23 cellular contexts compared by ENCODE assay signal in genomic region chr9:9961487-9961886, GRCh38.
DNase-seq lines count a peak whose midpoint lies in the region; ATAC-seq, FAIRE-seq and TF ChIP-seq lines count a peak whose summit lies in the region.
"Had no signal": no experiment of that assay in that cellular context is flagged by ENCODE, and none has a peak within 500 bp of the region (broad histone marks: within the 10 kb centered on the region; RNA-seq: fewer than 3 reads in every experiment).

No MANE protein-coding gene starts in this region.

- no peaks in the 10 kb centered on the region for H3K36me3 ChIP-seq in astrocyte (ENCODE audit: insufficient read depth, low read length)
- H3K36me3 ChIP-seq: SJCRH30 had no signal

- H3K9me3 ChIP-seq in astrocyte (ENCODE audit: insufficient read depth, low read depth, low read length): no peaks in the 10 kb centered on the region
- H3K9me3 ChIP-seq: A549, SJCRH30 had no signal

- H3K4me2 ChIP-seq in astrocyte (ENCODE audit: low read length): no peak overlapping the region
- H3K4me2 ChIP-seq: A549 had no signal

- H3K79me2 ChIP-seq in astrocyte (ENCODE audit: insufficient read depth, low read length): no peaks in the 10 kb centered on the region

- H3K36me3 Mint-ChIP-seq in astrocyte (ENCODE audit: low read depth, unreplicated experiment): no peaks in the 10 kb centered on the region
- no peaks in the 10 kb centered on the region for H3K36me3 Mint-ChIP-seq in type B pancreatic cell

- peak overlapping the region; percentile 60 for H3K27ac Mint-ChIP-seq in astrocyte (ENCODE audit: unreplicated experiment)
- H3K27ac Mint-ChIP-seq in type B pancreatic cell: no peak overlapping the region
- H3K27ac Mint-ChIP-seq: CD4-positive, alpha-beta T cell had no signal

- TF ChIP-seq CTCF in astrocyte (IDR thresholded peaks at IDR 0.05; ENCODE audit: insufficient read depth, low read depth, low read length) (no peak), retinal pigment epithelial cell (conservative IDR thresholded peaks at IDR 0.05; ENCODE audit: low read depth, low read length) (no peak), type B pancreatic cell (conservative IDR thresholded peaks at IDR 0.05) (no peak)

- no peak overlapping the region for H3K9ac ChIP-seq in astrocyte (ENCODE audit: low read length)

- no peaks in the 10 kb centered on the region for H3K4me1 ChIP-seq in astrocyte (ENCODE audit: insufficient read depth, low read length)
- H3K4me1 ChIP-seq: A549, SJCRH30 had no signal

- H3K4me1 Mint-ChIP-seq in astrocyte (ENCODE audit: low read depth, unreplicated experiment): peaks cover 4% of the 10 kb centered on the region
- no peaks in the 10 kb centered on the region for H3K4me1 Mint-ChIP-seq in type B pancreatic cell (ENCODE audit: unreplicated experiment)

- FAIRE-seq in astrocyte (lab: Jason Lieb, UNC): no peak
- FAIRE-seq: A549, GM12878 had no signal

- H3K27me3 Mint-ChIP-seq in astrocyte (ENCODE audit: low read depth, unreplicated experiment) (no peaks in the 10 kb centered on the region), type B pancreatic cell (peaks cover 12% of the 10 kb centered on the region)
- H3K27me3 Mint-ChIP-seq: CD4-positive, alpha-beta T cell had no signal

- H3K4me3 ChIP-seq in astrocyte (ENCODE audit: insufficient read depth, low read depth, low read length): no peak overlapping the region
- H3K4me3 ChIP-seq in retinal pigment epithelial cell (ENCODE audit: low read length): no peak overlapping the region
- H3K4me3 ChIP-seq: A549, GM12878, SJCRH30 had no signal

- H4K20me1 ChIP-seq in astrocyte (ENCODE audit: insufficient read depth, low read length): no peaks in the 10 kb centered on the region

- H3K4me3 Mint-ChIP-seq in astrocyte (ENCODE audit: unreplicated experiment) (no peak overlapping the region), type B pancreatic cell (no peak overlapping the region)
- H3K4me3 Mint-ChIP-seq: CD4-positive, alpha-beta T cell had no signal

- DNase-seq in NCI-H69 (lab: John Stamatoyannopoulos, UW): peak; percentile 79
- DNase-seq in astrocyte (ENCODE audit: low read depth): no peak
- no peak for DNase-seq in left colon
- peak; percentile 61 for DNase-seq in retinal pigment epithelial cell (ENCODE audit: low read depth)
- no peak for DNase-seq in type B pancreatic cell (ENCODE audit: extremely low spot score, unreplicated experiment)
- DNase-seq in NCI-H2107 treated with DMSO at 0.1 percent for 48 hours (lab: John Stamatoyannopoulos, UW; ENCODE audit: unreplicated experiment): no peak
- no peak for DNase-seq in NCI-H2029 treated with DMSO at 0.1 percent for 48 hours (lab: John Stamatoyannopoulos, UW)
- DNase-seq: CD4-positive, alpha-beta T cell; COR-L47; DMS 273 treated with DMSO at 0.1 percent for 48 hours; DND-41; H7; Kasumi-1; NCI-H1417; NCI-H1694 treated with DMSO at 0.1 percent for 48 hours; NCI-H226; NCI-H510A treated with DMSO at 0.1 percent for 48 hours; NCI-H774; NK-92 treated with Interleukin-12 subunit alpha and Interleukin-12 subunit beta, amount 100 ng/mL, for 24 hours; SJCRH30 had no signal

- H3K27me3 ChIP-seq in astrocyte (ENCODE audit: insufficient read depth, low read length): no peaks in the 10 kb centered on the region
- H3K27me3 ChIP-seq: SJCRH30 had no signal

- no peak overlapping the region for H2AFZ ChIP-seq in astrocyte (ENCODE audit: low read depth, low read length)

- H3K27ac ChIP-seq in astrocyte (ENCODE audit: low read depth, low read length): no peak overlapping the region
- H3K27ac ChIP-seq: A549, SJCRH30 had no signal

- peak; percentile 55 for ATAC-seq in left colon
- ATAC-seq: A549, GM12878, Panc1 had no signal

- no peaks in the 10 kb centered on the region for H3K9me3 Mint-ChIP-seq in astrocyte (ENCODE audit: unreplicated experiment)
- no peaks in the 10 kb centered on the region for H3K9me3 Mint-ChIP-seq in type B pancreatic cell

- intact Hi-C loops in left colon (cut with DNase I, micrococcal nuclease): no loop called here

Comparison
In these comparisons a context has a peak if more than half of its experiments do, and no peak if none do; other contexts are left out.
1. DNase-seq: peak in NCI-H69 (single experiment) and retinal pigment epithelial cell (single experiment); none in astrocyte (single experiment), left colon (0 of 2), type B pancreatic cell (single experiment), NCI-H2107 treated with DMSO at 0.1 percent for 48 hours (single experiment) and NCI-H2029 treated with DMSO at 0.1 percent for 48 hours (single experiment).